ENCODE assay signal across 8 cellular contexts in genomic region chr4:40856836-40857362, GRCh38.
A peak's percentile ranks its signal among the peaks of the same experiment; 100 is the strongest.
DNase-seq lines count a peak whose midpoint lies in the region; ATAC-seq and TF ChIP-seq lines count a peak whose summit lies in the region.

No MANE protein-coding gene starts in this region.

- H3K9me3 ChIP-seq in AG04450 (ENCODE audit: control insufficient read depth, insufficient read depth, low read length), result no peaks in the 10 kb centered on the region
- no peaks in the 10 kb centered on the region for H3K9me3 ChIP-seq in cardiac muscle cell (ENCODE audit: low read depth)
- no peaks in the 10 kb centered on the region for H3K9me3 ChIP-seq in aorta (ENCODE audit: control insufficient read depth, low read length)

- ATAC-seq in GM19043 (IDR thresholded peaks at IDR 0.05; ENCODE audit: low read depth, unreplicated experiment), result peak; percentile 90
- ATAC-seq in HG03280 (IDR thresholded peaks at IDR 0.05; ENCODE audit: unreplicated experiment), result peak; percentile 81
- peak; percentile 91 for ATAC-seq in aorta (ENCODE audit: low FRiP score)

- H3K27ac Mint-ChIP-seq in activated naive CD4-positive, alpha-beta T cell treated with anti-CD3 and anti-CD28 coated beads for 36 hours, result no peak overlapping the region

- H3K27ac ChIP-seq in AG04450 (ENCODE audit: low read depth, low read length), result no peak overlapping the region
- H3K27ac ChIP-seq in cardiac muscle cell, result no peak overlapping the region
- no peak overlapping the region for H3K27ac ChIP-seq in aorta (ENCODE audit: low read depth in 1 of 2, low read length in 2 of 2)

- POLR2A ChIA-PET in AG04450 (lab: Yijun Ruan, JAX), result no interaction called here

- H3K4me1 Mint-ChIP-seq in activated naive CD4-positive, alpha-beta T cell treated with anti-CD3 and anti-CD28 coated beads for 36 hours (ENCODE audit: low read depth), result peaks cover 3% of the 10 kb centered on the region

- H3K36me3 Mint-ChIP-seq in activated naive CD4-positive, alpha-beta T cell treated with anti-CD3 and anti-CD28 coated beads for 36 hours (ENCODE audit: low read depth), result no peaks in the 10 kb centered on the region

- H3K4me3 Mint-ChIP-seq in activated naive CD4-positive, alpha-beta T cell treated with anti-CD3 and anti-CD28 coated beads for 36 hours, result peak overlapping the region; percentile 65

- 4 to 8% methylated on average over 41 to 51 of the region's 51 CpGs for WGBS in aorta, 2 donors

- no peak for DNase-seq in AG04450 (ENCODE audit: low read depth, low spot score)
- peak; percentile 63 for DNase-seq in NOMO-1 treated with dmso at 0.1 percent for 144 hours (lab: John Stamatoyannopoulos, UW; ENCODE audit: unreplicated experiment)
- peak; percentile 62 for DNase-seq in activated naive CD4-positive, alpha-beta T cell treated with anti-CD3 and anti-CD28 coated beads for 36 hours
- peak; percentile 60 to 87 for DNase-seq in cardiac muscle cell (ENCODE audit: low read depth in 1 of 2, low spot score in 1 of 2)
- peak; percentile 71 for DNase-seq in pons (ENCODE audit: low spot score)
- DNase-seq in aorta, result peak; percentile 79 to 93

- H3K4me1 ChIP-seq in cardiac muscle cell (ENCODE audit: low read depth) (no peaks in the 10 kb centered on the region), aorta (ENCODE audit: control insufficient read depth in 1 of 2, insufficient read depth in 2 of 2, low read length in 2 of 2) (no peaks in the 10 kb centered on the region)

- peaks cover 50% of the 10 kb centered on the region for H3K27me3 Mint-ChIP-seq in activated naive CD4-positive, alpha-beta T cell treated with anti-CD3 and anti-CD28 coated beads for 36 hours (ENCODE audit: low read depth)

- TF ChIP-seq CTCF in AG04450 (IDR thresholded peaks at IDR 0.05; ENCODE audit: low read depth, low read length) (no peak), cardiac muscle cell (IDR thresholded peaks at IDR 0.05; ENCODE audit: low read depth, low read length) (no peak)

- CTCF ChIA-PET in AG04450 (lab: Charles Lee), result interaction anchor here (1.4 kb wide), 1 partner anchor 15 kb away, joined by 3 read pairs; no protein-coding TSS in a partner anchor
- CTCF ChIA-PET in activated naive CD4-positive, alpha-beta T cell treated with anti-CD3 and anti-CD28 coated beads for 36 hours (lab: Charles Lee), result interaction anchor here (0.6 kb wide), 1 partner anchor 55 kb away, joined by 3 read pairs; no protein-coding TSS in a partner anchor

- H3K36me3 ChIP-seq in cardiac muscle cell (no peaks in the 10 kb centered on the region), aorta (ENCODE audit: control insufficient read depth in 1 of 2, insufficient read depth in 2 of 2, low read length in 1 of 2) (peaks cover 0 to 1% of the 10 kb centered on the region in 2 donors)

- no peaks in the 10 kb centered on the region for H3K27me3 ChIP-seq in AG04450 (ENCODE audit: control insufficient read depth, insufficient read depth, low read length)
- H3K27me3 ChIP-seq in cardiac muscle cell, result peaks cover 13% of the 10 kb centered on the region
- no peaks in the 10 kb centered on the region for H3K27me3 ChIP-seq in aorta (ENCODE audit: control insufficient read depth in 1 of 2, insufficient read depth in 2 of 2, low read length in 1 of 2)

- no peaks in the 10 kb centered on the region for H3K9me3 Mint-ChIP-seq in activated naive CD4-positive, alpha-beta T cell treated with anti-CD3 and anti-CD28 coated beads for 36 hours

- peak overlapping the region; percentile 53 for H3K4me3 ChIP-seq in AG04450 (ENCODE audit: low read depth, low read length)
- peak overlapping the region; percentile 34 for H3K4me3 ChIP-seq in cardiac muscle cell
- peak overlapping the region in 1 of 2 donors; percentile 40 for H3K4me3 ChIP-seq in aorta (ENCODE audit: low read length in 2 of 2)

- intact Hi-C loops in activated naive CD4-positive, alpha-beta T cell treated with anti-CD3 and anti-CD28 coated beads for 36 hours (cut with micrococcal nuclease), result loop anchor here (1.0 kb wide), 1 partner anchor 13 kb away; no protein-coding TSS in a partner anchor
- intact Hi-C loops in aorta (cut with DNase I), result loop anchor here (5.0 kb wide), 2 partner anchors 40 to 45 kb away; no protein-coding TSS in a partner anchor
